In genomic region chr5:77635617-77636422, GRCh38 we compare ENCODE assay signal across 21 cellular contexts. TPM values are rescaled to one million over a fixed set of nuclear protein-coding genes. Genes with fewer than 3 reads are reported as not detected.
DNase-seq lines count a peak whose midpoint lies in the region; ATAC-seq, FAIRE-seq and TF ChIP-seq lines count a peak whose summit lies in the region.
"Had no signal": no experiment of that assay in that cellular context is flagged by ENCODE, and none has a peak within 500 bp of the region (broad histone marks: within the 10 kb centered on the region; RNA-seq: fewer than 3 reads in every experiment).

No MANE protein-coding gene starts in this region.

- no peak overlapping the region for H3K56ac ChIP-seq in H9 (ENCODE audit: insufficient read length, low read depth, low read length)

- H4K5ac ChIP-seq in H9 (ENCODE audit: insufficient read length, low read depth, low read length) = no peak overlapping the region

- TF ChIP-seq CTCF in activated CD8-positive, alpha-beta T cell treated with anti-CD3 and anti-CD28 coated beads for 36 hours (IDR thresholded peaks at IDR 0.05) = no peak
- TF ChIP-seq CTCF in H9 (conservative IDR thresholded peaks at IDR 0.05) (no peak), astrocyte (IDR thresholded peaks at IDR 0.05; ENCODE audit: insufficient read depth, low read depth, low read length) (no peak), neural cell (IDR thresholded peaks at IDR 0.05; ENCODE audit: poor library complexity, severe bottlenecking) (no peak), PC-9 (conservative IDR thresholded peaks at IDR 0.05) (no peak)

- DNase-seq in activated CD8-positive, alpha-beta T cell treated with anti-CD3 and anti-CD28 coated beads, Interleukin-2, amount 10 ng/mL, durations not matched to agents 7 days and 5 days = no peak
- no peak for DNase-seq in activated CD8-positive, alpha-beta T cell treated with anti-CD3 and anti-CD28 coated beads for 36 hours
- DNase-seq in H9 (no peak), astrocyte (ENCODE audit: low read depth) (no peak), PC-9 (no peak), HTR-8/SVneo (ENCODE audit: insufficient read length, low spot score) (no peak)
- DNase-seq: hippocampal formation; left cardiac atrium; MG63; NCI-H187 treated with DMSO at 0.1 percent for 48 hours; NCI-H510A; stimulated activated naive CD8-positive, alpha-beta T cell treated with anti-CD3 and anti-CD28 coated beads, Interleukin-15, Interleukin-2, amounts not matched to agents 100 U/mL and 50 U/mL, for 24 hours had no signal

- H2AK5ac ChIP-seq in H9 (ENCODE audit: insufficient read length, low read length) = no peak overlapping the region

- no peak overlapping the region for H3K14ac ChIP-seq in H9 (ENCODE audit: insufficient read depth, low read length)

- H3T11ph ChIP-seq in H9 (ENCODE audit: low read length) = no peak overlapping the region

- H3K4me1 ChIP-seq in H9 (ENCODE audit: insufficient read depth, low read length) (no peaks in the 10 kb centered on the region; the same call in 1 of the 2 replicates), astrocyte (ENCODE audit: insufficient read depth, low read length) (peaks cover 5% of the 10 kb centered on the region), PC-9 (replicated peaks; ENCODE audit: insufficient read depth) (no peaks in the 10 kb centered on the region)

- H4K20me1 ChIP-seq in H9 (ENCODE audit: control insufficient read depth, insufficient read depth, insufficient read length) (no peaks in the 10 kb centered on the region), astrocyte (ENCODE audit: insufficient read depth, low read length) (peaks cover 13% of the 10 kb centered on the region), neural cell (ENCODE audit: insufficient read depth) (no peaks in the 10 kb centered on the region), PC-9 (ENCODE audit: insufficient read depth) (no peaks in the 10 kb centered on the region)

- H3K36me3 Mint-ChIP-seq in activated CD8-positive, alpha-beta T cell treated with anti-CD3 and anti-CD28 coated beads, Interleukin-2, amount 10 ng/mL, durations not matched to agents 7 days and 5 days (ENCODE audit: low read depth) = peaks cover 21% of the 10 kb centered on the region
- H3K36me3 Mint-ChIP-seq in activated CD8-positive, alpha-beta T cell treated with anti-CD3 and anti-CD28 coated beads for 36 hours (ENCODE audit: low read depth) = peaks cover 7% of the 10 kb centered on the region
- H3K36me3 Mint-ChIP-seq in H9 (ENCODE audit: insufficient read depth in 1 of 3, low read depth in 3 of 3) (peaks cover 0 to 1% (median 0%) of the 10 kb centered on the region in 3 experiments; a peak in 1 of 7 replicates), astrocyte (ENCODE audit: low read depth, unreplicated experiment) (peaks cover 5% of the 10 kb centered on the region)

- H3K27me3 Mint-ChIP-seq in activated CD8-positive, alpha-beta T cell treated with anti-CD3 and anti-CD28 coated beads, Interleukin-2, amount 10 ng/mL, durations not matched to agents 7 days and 5 days (ENCODE audit: low read depth) = peaks cover 69% of the 10 kb centered on the region
- H3K27me3 Mint-ChIP-seq in activated CD8-positive, alpha-beta T cell treated with anti-CD3 and anti-CD28 coated beads for 36 hours = peaks cover 67% of the 10 kb centered on the region
- H3K27me3 Mint-ChIP-seq in H9 (ENCODE audit: low read depth) (peaks cover 100% of the 10 kb centered on the region), astrocyte (ENCODE audit: low read depth, unreplicated experiment) (peaks cover 81% of the 10 kb centered on the region)

- WGBS in H9 (ENCODE audit: extremely low coverage, insufficient read length, low lambda C conversion rate) = no CpG with 5 or more reads among the region's 20 CpGs

- H3K9me2 ChIP-seq in neural cell (ENCODE audit: insufficient read depth, low read length) (no peaks in the 10 kb centered on the region), PC-9 (ENCODE audit: insufficient read depth) (no peaks in the 10 kb centered on the region)

- no peak overlapping the region for H3K4ac ChIP-seq in H9 (ENCODE audit: low read depth, low read length)

- H3F3A ChIP-seq in neural cell (ENCODE audit: insufficient read depth, low read length, poor library complexity, severe bottlenecking) (no peaks in the 10 kb centered on the region), PC-9 (ENCODE audit: insufficient read depth, low read depth) (no peaks in the 10 kb centered on the region)

- intact Hi-C loops in activated CD8-positive, alpha-beta T cell treated with anti-CD3 and anti-CD28 coated beads for 36 hours (cut with micrococcal nuclease) = loop anchor here (5.0 kb wide), 1 partner anchor 336 kb away; no protein-coding TSS in a partner anchor
- intact Hi-C loops in PC-9 (cut with micrococcal nuclease; ENCODE audit: unreplicated experiment) = no loop called here

- FAIRE-seq in astrocyte (lab: Jason Lieb, UNC) (no peak), HTR-8/SVneo (lab: Jason Lieb, UNC) (no peak)
- FAIRE-seq: bronchial epithelial cell, D721Med, GM18507 had no signal

- H3K79me2 ChIP-seq in H9 (ENCODE audit: insufficient read depth, low read length) (no peaks in the 10 kb centered on the region), astrocyte (ENCODE audit: insufficient read depth, low read length) (no peaks in the 10 kb centered on the region), neural cell (replicated peaks; ENCODE audit: insufficient read depth, low read length) (no peaks in the 10 kb centered on the region), PC-9 (ENCODE audit: low read depth) (no peaks in the 10 kb centered on the region)

- H3K27ac ChIP-seq in H9 (ENCODE audit: insufficient read length, low read depth, low read length) (no peak overlapping the region), astrocyte (ENCODE audit: low read depth, low read length) (no peak overlapping the region), neural cell (ENCODE audit: low read length) (no peak overlapping the region), PC-9 (no peak overlapping the region)
- H3K27ac ChIP-seq: SK-N-MC, vagina had no signal

- H3K36me3 ChIP-seq in astrocyte (ENCODE audit: insufficient read depth, low read length) = no peaks in the 10 kb centered on the region
- H3K36me3 ChIP-seq in neural cell (ENCODE audit: insufficient read depth, low read length) = no peaks in the 10 kb centered on the region
- no peaks in the 10 kb centered on the region for H3K36me3 ChIP-seq in PC-9 (ENCODE audit: low read depth)
- H3K36me3 ChIP-seq: MG63, vagina had no signal

- H3K27me3 ChIP-seq in H9 (ENCODE audit: insufficient read depth, low read length) = peaks cover 85% of the 10 kb centered on the region
- peaks cover 93% of the 10 kb centered on the region for H3K27me3 ChIP-seq in astrocyte (ENCODE audit: insufficient read depth, low read length)
- H3K27me3 ChIP-seq in neural cell (ENCODE audit: insufficient read depth, low read depth, low read length) = peaks cover 100% of the 10 kb centered on the region
- peaks cover 42% of the 10 kb centered on the region for H3K27me3 ChIP-seq in PC-9 (ENCODE audit: insufficient read depth, low read depth)

- H3K27ac Mint-ChIP-seq in activated CD8-positive, alpha-beta T cell treated with anti-CD3 and anti-CD28 coated beads, Interleukin-2, amount 10 ng/mL, durations not matched to agents 7 days and 5 days = peak overlapping the region; percentile 45
- no peak overlapping the region for H3K27ac Mint-ChIP-seq in activated CD8-positive, alpha-beta T cell treated with anti-CD3 and anti-CD28 coated beads for 36 hours
- H3K27ac Mint-ChIP-seq in H9 = no peak overlapping the region
- H3K27ac Mint-ChIP-seq in astrocyte (ENCODE audit: unreplicated experiment) = peak overlapping the region; percentile 24

- no peaks in the 10 kb centered on the region for H3K9me3 Mint-ChIP-seq in activated CD8-positive, alpha-beta T cell treated with anti-CD3 and anti-CD28 coated beads, Interleukin-2, amount 10 ng/mL, durations not matched to agents 7 days and 5 days (ENCODE audit: insufficient read depth)
- peaks cover 3% of the 10 kb centered on the region for H3K9me3 Mint-ChIP-seq in activated CD8-positive, alpha-beta T cell treated with anti-CD3 and anti-CD28 coated beads for 36 hours
- H3K9me3 Mint-ChIP-seq in H9 (peaks cover 2 to 28% of the 10 kb centered on the region in 2 experiments; a peak in 3 of 5 replicates), astrocyte (ENCODE audit: unreplicated experiment) (peaks cover 21% of the 10 kb centered on the region)

- H3K4me3 Mint-ChIP-seq in activated CD8-positive, alpha-beta T cell treated with anti-CD3 and anti-CD28 coated beads, Interleukin-2, amount 10 ng/mL, durations not matched to agents 7 days and 5 days = no peak overlapping the region
- no peak overlapping the region for H3K4me3 Mint-ChIP-seq in activated CD8-positive, alpha-beta T cell treated with anti-CD3 and anti-CD28 coated beads for 36 hours
- H3K4me3 Mint-ChIP-seq in H9 = peak overlapping the region in 1 of 2 experiments; percentile 68; a peak in 2 of 5 replicates
- no peak overlapping the region for H3K4me3 Mint-ChIP-seq in astrocyte (ENCODE audit: unreplicated experiment)

- TF ChIP-seq RAD21 in neural cell (conservative IDR thresholded peaks at IDR 0.05) = no peak

- no peak overlapping the region for H3K18ac ChIP-seq in H9 (ENCODE audit: insufficient read length, low read depth, low read length)

- H3K9ac ChIP-seq in H9 (ENCODE audit: extremely low read depth, insufficient read length, low read length) (no peak overlapping the region), astrocyte (ENCODE audit: low read length) (no peak overlapping the region), neural cell (ENCODE audit: low read length) (no peak overlapping the region)

- H2BK5ac ChIP-seq in H9 (ENCODE audit: insufficient read length, low read length) = no peak overlapping the region

- no peak overlapping the region for H2BK20ac ChIP-seq in H9 (ENCODE audit: low read depth, low read length, poor library complexity, severe bottlenecking)

- H3K23ac ChIP-seq in H9 (ENCODE audit: insufficient read length, low read depth, low read length) = no peak overlapping the region

- CTCF ChIA-PET in activated CD8-positive, alpha-beta T cell treated with anti-CD3 and anti-CD28 coated beads, Interleukin-2, amount 10 ng/mL, durations not matched to agents 7 days and 5 days (lab: Charles Lee) = no interaction called here
- CTCF ChIA-PET in activated CD8-positive, alpha-beta T cell treated with anti-CD3 and anti-CD28 coated beads for 36 hours (lab: Charles Lee) = interaction anchor here (1.0 kb wide), 1 partner anchor 14 kb away, joined by 3 read pairs; no protein-coding TSS in a partner anchor
- CTCF ChIA-PET in PC-9 (lab: Charles Lee) = no interaction called here

- H3K4me3 ChIP-seq in astrocyte (ENCODE audit: insufficient read depth, low read depth, low read length) (no peak overlapping the region), neural cell (ENCODE audit: low read length) (no peak overlapping the region), PC-9 (no peak overlapping the region)
- H3K4me3 ChIP-seq: MG63, SK-N-MC, vagina had no signal

- peaks cover 22% of the 10 kb centered on the region for H3K4me1 Mint-ChIP-seq in activated CD8-positive, alpha-beta T cell treated with anti-CD3 and anti-CD28 coated beads, Interleukin-2, amount 10 ng/mL, durations not matched to agents 7 days and 5 days (ENCODE audit: low read depth)
- peaks cover 17% of the 10 kb centered on the region for H3K4me1 Mint-ChIP-seq in activated CD8-positive, alpha-beta T cell treated with anti-CD3 and anti-CD28 coated beads for 36 hours (ENCODE audit: low read depth)
- H3K4me1 Mint-ChIP-seq in H9 (peaks cover 15 to 50% of the 10 kb centered on the region in 2 experiments), astrocyte (ENCODE audit: low read depth, unreplicated experiment) (no peaks in the 10 kb centered on the region)

- H2BK15ac ChIP-seq in H9 (ENCODE audit: low read depth, low read length) = no peak overlapping the region

- no peak overlapping the region for H2AFZ ChIP-seq in H9 (ENCODE audit: low read length)
- no peak overlapping the region for H2AFZ ChIP-seq in astrocyte (ENCODE audit: low read depth, low read length)
- no peak overlapping the region for H2AFZ ChIP-seq in neural cell (ENCODE audit: low read depth, low read length)
- no peak overlapping the region for H2AFZ ChIP-seq in PC-9

- H3K4me2 ChIP-seq in H9 (ENCODE audit: insufficient read depth, insufficient read length, low read length) (peak overlapping the region; percentile 18), astrocyte (ENCODE audit: low read length) (no peak overlapping the region), neural cell (ENCODE audit: low read length) (no peak overlapping the region), PC-9 (no peak overlapping the region)

- no peak overlapping the region for H4K91ac ChIP-seq in H9 (ENCODE audit: insufficient read length, low read depth, low read length)

- H4K8ac ChIP-seq in H9 (replicated peaks; ENCODE audit: insufficient read length, low read depth, low read length) = no peak overlapping the region

- no peak for ATAC-seq in activated CD8-positive, alpha-beta T cell treated with anti-CD3 and anti-CD28 coated beads, Interleukin-2, amount 10 ng/mL, durations not matched to agents 7 days and 5 days
- ATAC-seq in activated CD8-positive, alpha-beta T cell treated with anti-CD3 and anti-CD28 coated beads for 36 hours = no peak
- no peak for ATAC-seq in GM18519 (IDR thresholded peaks at IDR 0.05; ENCODE audit: low FRiP score, unreplicated experiment)
- ATAC-seq: activated naive CD4-positive, alpha-beta T cell treated with anti-CD3 and anti-CD28 coated beads, Interleukin-2, amount 50 U/mL, for 72 hours; left cardiac atrium; stimulated activated naive CD8-positive, alpha-beta T cell treated with anti-CD3 and anti-CD28 coated beads, Interleukin-15, Interleukin-2, amounts not matched to agents 100 U/mL and 50 U/mL, for 24 hours had no signal

- no TSS peak for BruUV-seq in PC-9 (replicated peaks; lab: Mats Ljungman, UMichigan)

- POLR2A ChIA-PET in activated CD8-positive, alpha-beta T cell treated with anti-CD3 and anti-CD28 coated beads, Interleukin-2, amount 10 ng/mL, durations not matched to agents 7 days and 5 days (lab: Charles Lee) = no interaction called here
- POLR2A ChIA-PET in activated CD8-positive, alpha-beta T cell treated with anti-CD3 and anti-CD28 coated beads for 36 hours (lab: Charles Lee) = no interaction called here
- POLR2A ChIA-PET in PC-9 (lab: Charles Lee; ENCODE audit: unreplicated experiment) = no interaction called here

- H2BK120ac ChIP-seq in H9 (ENCODE audit: low read depth, low read length, poor library complexity, severe bottlenecking) = no peak overlapping the region

- H2BK12ac ChIP-seq in H9 (ENCODE audit: insufficient read length, low read depth, low read length) = no peak overlapping the region

- TF ChIP-seq EP300 in neural cell (conservative IDR thresholded peaks at IDR 0.05; ENCODE audit: poor library complexity, severe bottlenecking) = no peak

- peaks cover 11% of the 10 kb centered on the region for H3K23me2 ChIP-seq in H9 (ENCODE audit: insufficient read length, low read depth, low read length, poor library complexity, severe bottlenecking)

- no peaks in the 10 kb centered on the region for H3K9me3 ChIP-seq in H9 (ENCODE audit: control insufficient read depth, low read depth, low read length)
- H3K9me3 ChIP-seq in astrocyte (ENCODE audit: insufficient read depth, low read depth, low read length) = peaks cover 9% of the 10 kb centered on the region
- H3K9me3 ChIP-seq in neural cell (ENCODE audit: low read length) = no peaks in the 10 kb centered on the region
- no peaks in the 10 kb centered on the region for H3K9me3 ChIP-seq in PC-9 (ENCODE audit: insufficient read depth, low read depth)
- H3K9me3 ChIP-seq: MG63, vagina had no signal

- no peaks in the 10 kb centered on the region for H3K79me1 ChIP-seq in H9 (ENCODE audit: insufficient read depth, low read depth, low read length, poor library complexity, severe bottlenecking)

RNA-seq across cellular contexts. Expression of gene OTP, which starts 2.7 kb away (rescaled TPM):
- total RNA-seq in activated CD8-positive, alpha-beta T cell treated with anti-CD3 and anti-CD28 coated beads, Interleukin-2, amount 10 ng/mL, durations not matched to agents 7 days and 5 days = not detected
- not detected for total RNA-seq in activated CD8-positive, alpha-beta T cell treated with anti-CD3 and anti-CD28 coated beads for 36 hours
- total RNA-seq in H9 (2021) (not detected in 2 replicates), astrocyte (0.16 and 0.17 TPM in 2 replicates), PC-9 (2021) (not detected in 2 replicates)
- polyA plus RNA-seq in neural cell = not detected in 2 replicates
- polyA minus RNA-seq in neural cell = not detected in 2 replicates
- total RNA-seq: activated naive CD4-positive, alpha-beta T cell treated with anti-CD3 and anti-CD28 coated beads, Interleukin-2, amount 50 U/mL, for 72 hours; bronchial epithelial cell; left cardiac atrium; posterior vena cava; vagina had no signal

Comparison
In these comparisons a context has a peak if more than half of its experiments do, and no peak if none do; other contexts are left out.
1. H3K27ac Mint-ChIP-seq: peak in activated CD8-positive, alpha-beta T cell treated with anti-CD3 and anti-CD28 coated beads, Interleukin-2, amount 10 ng/mL, durations not matched to agents 7 days and 5 days (single experiment) and astrocyte (single experiment); none in activated CD8-positive, alpha-beta T cell treated with anti-CD3 and anti-CD28 coated beads for 36 hours (single experiment) and H9 (0 of 3).